8 cellular contexts compared by ENCODE assay signal in genomic region chr17:75457047-75457654, GRCh38. TPM values are rescaled to one million over a fixed set of nuclear protein-coding genes. Genes with fewer than 3 reads are reported as not detected.
DNase-seq lines count a peak whose midpoint lies in the region; ATAC-seq and TF ChIP-seq lines count a peak whose summit lies in the region.

No MANE protein-coding gene starts in this region.

- no peak for TF ChIP-seq CTCF in glutamatergic neuron (IDR thresholded peaks at IDR 0.05; ENCODE audit: partially characterized antibody, unreplicated experiment)

- peak overlapping the region; percentile 90 for H3K4me3 Mint-ChIP-seq in activated T-helper 17 cell treated with anti-CD3 and anti-CD28 coated beads, Interleukin-2, amount 50 U/mL, for 72 hours
- peak overlapping the region; percentile 99 for H3K4me3 Mint-ChIP-seq in glutamatergic neuron (ENCODE audit: unreplicated experiment)

- peak; percentile 12 for ATAC-seq in activated T-helper 17 cell treated with anti-CD3 and anti-CD28 coated beads, Interleukin-2, amount 50 U/mL, for 72 hours (replicated peaks)
- ATAC-seq in GM19328 (IDR thresholded peaks at IDR 0.05; ENCODE audit: unreplicated experiment), result no peak

- DNase-seq in NCI-H2196 (lab: John Stamatoyannopoulos, UW; ENCODE audit: unreplicated experiment), result peak; percentile 28
- DNase-seq in NCI-H2196 treated with DMSO at 0.1 percent for 48 hours (lab: John Stamatoyannopoulos, UW; ENCODE audit: unreplicated experiment), result no peak
- DNase-seq in NCI-H2227 treated with DMSO at 0.1 percent for 48 hours (lab: John Stamatoyannopoulos, UW), result peak; percentile 60
- DNase-seq in glutamatergic neuron, result peak; percentile 63
- peak in 47 of 56 donors; percentile 11 to 76 (median 47) for DNase-seq in nucleus accumbens (lab: John Stamatoyannopoulos, UW)
- no peak for DNase-seq in NK-92 treated with Interleukin-12 subunit alpha and Interleukin-12 subunit beta, amount 100 ng/mL, for 24 hours (lab: John Stamatoyannopoulos, UW)

- no peaks in the 10 kb centered on the region for H3K27me3 Mint-ChIP-seq in activated T-helper 17 cell treated with anti-CD3 and anti-CD28 coated beads, Interleukin-2, amount 50 U/mL, for 72 hours
- H3K27me3 Mint-ChIP-seq in glutamatergic neuron (ENCODE audit: unreplicated experiment), result peaks cover 5% of the 10 kb centered on the region

- no peaks in the 10 kb centered on the region for H3K9me3 Mint-ChIP-seq in activated T-helper 17 cell treated with anti-CD3 and anti-CD28 coated beads, Interleukin-2, amount 50 U/mL, for 72 hours
- H3K9me3 Mint-ChIP-seq in glutamatergic neuron (ENCODE audit: unreplicated experiment), result peaks cover 3% of the 10 kb centered on the region

- peak overlapping the region; percentile 91 for H3K27ac Mint-ChIP-seq in activated T-helper 17 cell treated with anti-CD3 and anti-CD28 coated beads, Interleukin-2, amount 50 U/mL, for 72 hours
- peak overlapping the region; percentile 99 for H3K27ac Mint-ChIP-seq in glutamatergic neuron (ENCODE audit: unreplicated experiment)

- no peaks in the 10 kb centered on the region for H3K36me3 Mint-ChIP-seq in activated T-helper 17 cell treated with anti-CD3 and anti-CD28 coated beads, Interleukin-2, amount 50 U/mL, for 72 hours (ENCODE audit: low read depth)
- no peaks in the 10 kb centered on the region for H3K36me3 Mint-ChIP-seq in glutamatergic neuron (ENCODE audit: unreplicated experiment)

- peaks cover 25% of the 10 kb centered on the region for H3K4me1 Mint-ChIP-seq in activated T-helper 17 cell treated with anti-CD3 and anti-CD28 coated beads, Interleukin-2, amount 50 U/mL, for 72 hours
- peaks cover 16% of the 10 kb centered on the region for H3K4me1 Mint-ChIP-seq in glutamatergic neuron (ENCODE audit: low read depth, unreplicated experiment)

RNA-seq across cellular contexts. Expression of gene TMEM94, which starts 0.7 kb away (rescaled TPM):
- total RNA-seq in activated T-helper 17 cell treated with anti-CD3 and anti-CD28 coated beads, Interleukin-2, amount 50 U/mL, for 72 hours, result 10 to 100 TPM; 76.5 to 79.8 TPM
- 117 TPM for total RNA-seq in glutamatergic neuron (ENCODE audit: unreplicated experiment)

RNA-seq across cellular contexts. Expression of gene GRB2, which starts 51.7 kb away (rescaled TPM):
- total RNA-seq in activated T-helper 17 cell treated with anti-CD3 and anti-CD28 coated beads, Interleukin-2, amount 50 U/mL, for 72 hours, result 100 to 1,000 TPM; 141 to 163 TPM
- total RNA-seq in glutamatergic neuron (ENCODE audit: unreplicated experiment), result 148 TPM

RNA-seq across cellular contexts. Expression of gene CASKIN2, which starts 58.2 kb away (rescaled TPM):
- 1 to 10 TPM; 2.9 to 5.4 TPM for total RNA-seq in activated T-helper 17 cell treated with anti-CD3 and anti-CD28 coated beads, Interleukin-2, amount 50 U/mL, for 72 hours
- total RNA-seq in glutamatergic neuron (ENCODE audit: unreplicated experiment), result 22.1 TPM

RNA-seq across cellular contexts. Expression of gene TSEN54, which starts 59.2 kb away (rescaled TPM):
- total RNA-seq in activated T-helper 17 cell treated with anti-CD3 and anti-CD28 coated beads, Interleukin-2, amount 50 U/mL, for 72 hours, result 10 to 100 TPM; 25.3 to 46.4 TPM
- 26.6 TPM for total RNA-seq in glutamatergic neuron (ENCODE audit: unreplicated experiment)

Comparison
In these comparisons a context has a peak if more than half of its experiments do, and no peak if none do; other contexts are left out.
1. DNase-seq: peak in NCI-H2196 (single experiment), NCI-H2227 treated with DMSO at 0.1 percent for 48 hours (single experiment), glutamatergic neuron (single experiment) and nucleus accumbens (47 of 56); none in NCI-H2196 treated with DMSO at 0.1 percent for 48 hours (single experiment) and NK-92 treated with Interleukin-12 subunit alpha and Interleukin-12 subunit beta, amount 100 ng/mL, for 24 hours (single experiment).